ENCODE assay signal across 19 cellular contexts in the genomic region with DNA sequence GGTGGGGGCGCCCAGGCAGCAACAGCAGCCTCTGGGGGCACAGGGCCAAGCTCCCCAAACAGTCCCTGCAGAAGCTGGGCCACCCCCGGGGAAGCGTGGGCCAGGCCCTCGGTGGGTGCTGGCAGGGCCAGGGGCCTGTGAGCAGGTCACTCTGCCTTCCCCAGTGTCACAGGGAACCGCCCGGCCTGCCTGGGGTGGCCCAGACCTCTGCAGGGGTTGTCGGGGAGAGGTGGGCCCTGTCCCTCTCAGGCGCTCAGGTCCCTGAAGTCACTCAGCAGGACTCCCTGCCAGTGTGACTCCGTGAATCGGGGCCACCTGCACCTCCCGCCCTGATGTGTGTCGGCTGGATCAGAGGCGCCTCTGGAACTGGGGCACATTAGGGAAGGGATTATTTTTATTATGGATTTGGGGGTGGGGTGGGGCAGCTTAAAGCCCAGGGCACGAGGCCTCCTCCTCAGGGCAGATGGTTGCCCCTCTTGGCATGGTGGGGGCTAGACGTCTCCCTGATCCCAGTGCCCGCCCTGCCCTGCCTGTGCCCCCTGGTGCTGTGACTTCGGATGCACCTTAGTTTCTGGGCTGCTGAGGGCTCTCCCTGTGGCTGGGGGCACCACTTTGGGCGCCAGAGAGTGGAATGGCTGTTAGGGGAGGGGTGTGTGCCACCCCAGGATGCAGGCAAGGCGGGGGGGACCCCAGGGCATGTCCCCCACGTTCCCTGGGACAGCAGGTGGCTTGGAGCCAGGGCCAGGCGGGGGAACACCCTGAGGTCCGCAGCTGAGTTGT. TPM values are rescaled to one million over a fixed set of nuclear protein-coding genes. Genes with fewer than 3 reads are reported as not detected.
DNase-seq lines count a peak whose midpoint lies in the region; ATAC-seq, FAIRE-seq and TF ChIP-seq lines count a peak whose summit lies in the region.
"Had no signal": no experiment of that assay in that cellular context is flagged by ENCODE, and none has a peak within 500 bp of the region (broad histone marks: within the 10 kb centered on the region; RNA-seq: fewer than 3 reads in every experiment).

No MANE protein-coding gene starts in this region.

- in situ Hi-C loops in K562 (cut with MboI) = no loop called here

- 25% methylated on average over 15 of the region's 22 CpGs for WGBS in K562 (ENCODE audit: insufficient coverage, low coverage, missing lambda C conversion rate)

- H3K27ac ChIP-seq in BLaER1 = no peak overlapping the region
- H3K27ac ChIP-seq in DND-41 (ENCODE audit: low read length) = no peak overlapping the region
- no peak overlapping the region for H3K27ac ChIP-seq in K562 (ENCODE audit: extremely low read depth, low read depth, low read length)
- H3K27ac ChIP-seq in tibial artery = no peak overlapping the region
- H3K27ac ChIP-seq: HL-60 had no signal

- H3K4me3 ChIP-seq in BLaER1 = 0 out of 2 replicates have a peak overlapping the region, but pooled peaks have one; percentile 11
- no peak overlapping the region for H3K4me3 ChIP-seq in DND-41 (ENCODE audit: low read depth in 1 of 2, low read length in 2 of 2)
- no peak overlapping the region for H3K4me3 ChIP-seq in K562
- H3K4me3 ChIP-seq in tibial artery = no peak overlapping the region

- intact Hi-C loops in K562 (cut with micrococcal nuclease) = no loop called here
- intact Hi-C loops in tibial artery (cut with DNase I; ENCODE audit: low total_unique reads) = no loop called here

- H4K20me1 ChIP-seq in BLaER1 = peaks cover 56% of the 10 kb centered on the region
- H4K20me1 ChIP-seq in DND-41 (ENCODE audit: insufficient read depth, low read length) = peaks cover 28% of the 10 kb centered on the region
- peaks cover 11% of the 10 kb centered on the region for H4K20me1 ChIP-seq in K562 (replicated peaks; ENCODE audit: control insufficient read depth, insufficient read depth, low read length)

- H3K79me2 ChIP-seq in DND-41 (ENCODE audit: insufficient read depth, low read length) (no peaks in the 10 kb centered on the region), K562 (ENCODE audit: control insufficient read depth, insufficient read depth, low read length) (no peaks in the 10 kb centered on the region)

- H3K4me1 ChIP-seq in BLaER1 (peaks cover 24% of the 10 kb centered on the region), DND-41 (ENCODE audit: insufficient read depth, low read length) (no peaks in the 10 kb centered on the region), K562 (replicated peaks in 1 of 2; ENCODE audit: control insufficient read depth in 2 of 2, insufficient read depth in 2 of 2, low read length in 2 of 2) (peaks cover 0 to 83% of the 10 kb centered on the region in 2 experiments; a peak in 2 of 5 replicates), tibial artery (peaks cover 0 to 7% (median 3%) of the 10 kb centered on the region in 4 donors)
- H3K4me1 ChIP-seq: BE2C had no signal

- H2AFZ ChIP-seq in DND-41 (ENCODE audit: low read depth, low read length) (no peak overlapping the region), K562 (ENCODE audit: low read depth, low read length) (no peak overlapping the region)

- H3K4me2 ChIP-seq in BLaER1 (peak overlapping the region; percentile 73), DND-41 (ENCODE audit: insufficient read depth, low read length) (no peak overlapping the region), K562 (ENCODE audit: insufficient read depth, low read length) (no peak overlapping the region)

- H3K9me3 ChIP-seq in BLaER1 (no peaks in the 10 kb centered on the region), DND-41 (ENCODE audit: insufficient read depth, low read length, severe bottlenecking) (no peaks in the 10 kb centered on the region), K562 (replicated peaks; ENCODE audit: control insufficient read depth, insufficient read depth, low read depth, low read length) (no peaks in the 10 kb centered on the region), tibial artery (no peaks in the 10 kb centered on the region)
- H3K9me3 ChIP-seq: BE2C had no signal

- TF ChIP-seq POLR2A in K562 (conservative IDR thresholded peaks at IDR 0.05) = 0 out of 2 replicates have a peak, but pooled peaks have one; percentile 8

- H3K9ac ChIP-seq in BLaER1 = no peak overlapping the region
- no peak overlapping the region for H3K9ac ChIP-seq in DND-41 (ENCODE audit: low read depth, low read length)
- H3K9ac ChIP-seq in K562 (ENCODE audit: insufficient read depth in 1 of 2, low read depth in 2 of 2, low read length in 2 of 2) = no peak overlapping the region

- TF ChIP-seq RAD21 in K562 (CRISPR knock-in tag; conservative IDR thresholded peaks at IDR 0.05 in 1 of 2, IDR thresholded peaks at IDR 0.05 in 1 of 2) = no peak

- POLR2A ChIA-PET in K562 (lab: Yijun Ruan, JAX) = interaction anchor here (0.5 to 1.6 kb wide), 4 partner anchors 12 to 18 kb away, joined by 3 to 6 read pairs (median 3); a partner anchor contains a TSS

- H3K27me3 ChIP-seq in BLaER1 = peaks cover 88% of the 10 kb centered on the region
- H3K27me3 ChIP-seq in DND-41 (ENCODE audit: insufficient read depth, low read length, poor library complexity) = no peaks in the 10 kb centered on the region
- H3K27me3 ChIP-seq in K562 (ENCODE audit: control insufficient read depth in 2 of 2, insufficient read depth in 2 of 2, low read length in 2 of 2) = no peaks in the 10 kb centered on the region
- H3K27me3 ChIP-seq in tibial artery = peaks cover 0 to 71% of the 10 kb centered on the region in 2 donors

- TF ChIP-seq EP300 in K562 (IDR thresholded peaks at IDR 0.05; ENCODE audit: low read length) = no peak

- no peaks in the 10 kb centered on the region for H3K9me1 ChIP-seq in K562 (ENCODE audit: control insufficient read depth, insufficient read depth, low read length)

- CTCF ChIA-PET in K562 (lab: Yijun Ruan, JAX; ENCODE audit: low intra/inter-chr PET ratio) = no interaction called here

- BruUV-seq in K562 (replicated peaks; lab: Mats Ljungman, UMichigan) = no TSS peak

- H3K36me3 ChIP-seq in BLaER1 = peaks cover 3% of the 10 kb centered on the region
- H3K36me3 ChIP-seq in DND-41 (ENCODE audit: insufficient read depth, low read length) = peaks cover 12% of the 10 kb centered on the region
- H3K36me3 ChIP-seq in K562 (ENCODE audit: control insufficient read depth, insufficient read depth, low read length) = peaks cover 7% of the 10 kb centered on the region; the same call in 1 of the 3 replicates
- no peaks in the 10 kb centered on the region for H3K36me3 ChIP-seq in tibial artery
- H3K36me3 ChIP-seq: BE2C had no signal

- FAIRE-seq in K562 (lab: Jason Lieb, UNC) = no peak
- FAIRE-seq: D721Med had no signal

- no peak for DNase-seq in DND-41
- peak in 2 of 4 experiments; percentile 13 to 20 for DNase-seq in K562 (ENCODE audit: extremely low read depth in 1 of 4, low spot score in 3 of 4)
- no peak for DNase-seq in tibial artery
- DNase-seq in dermis blood vessel endothelial cell = no peak
- DNase-seq: BE2C; CD8-positive, alpha-beta memory T cell; DMS79; HCEC 1CT; MV-4-11; NCI-H1930; NCI-H510A; T-helper 2 cell had no signal

- no peak for TF ChIP-seq CTCF in DND-41 (IDR thresholded peaks at IDR 0.05; ENCODE audit: borderline replicate concordance, extremely low read depth, low read length, poor library complexity, severe bottlenecking)
- TF ChIP-seq CTCF in K562 (IDR thresholded peaks at IDR 0.05 in 2 of 3, conservative IDR thresholded peaks at IDR 0.05 in 1 of 3; ENCODE audit: insufficient read depth in 2 of 3, low read depth in 1 of 3, low read length in 3 of 3) = no peak
- TF ChIP-seq CTCF in tibial artery (IDR thresholded peaks at IDR 0.05) = no peak

- ATAC-seq in DND-41 (ENCODE audit: insufficient read depth, low read depth) = peak; percentile 20
- ATAC-seq in K562 = no peak
- ATAC-seq in GM21723 (IDR thresholded peaks at IDR 0.05; ENCODE audit: unreplicated experiment) = no peak

RNA-seq across cellular contexts. Expression of a gene that starts 1.2 kb away (rescaled TPM):
- total RNA-seq in K562 (2011; cell fraction: chromatin; rRNA removed; ENCODE audit: low replicate concordance) = not detected in 2 replicates
- not detected in 2 replicates for total RNA-seq in K562 (2011; cell fraction: nucleolus; rRNA removed)
- total RNA-seq in K562 (2011; cell fraction: nucleoplasm; rRNA removed) = not detected in 2 replicates
- total RNA-seq in K562 (2014; rRNA removed) = not detected in 2 replicates
- total RNA-seq in K562 (2014; rRNA removed; fragmentation: Illumina TruSeq; extraction: Trizol) = not detected in 2 replicates
- total RNA-seq in K562 (2015; rRNA removed; fragmentation: Illumina TruSeq; extraction: Trizol) = not detected in 2 replicates
- total RNA-seq in K562 (2021) = not detected in 2 replicates
- polyA plus RNA-seq in K562 (2011; rRNA removed) = not detected in 2 replicates
- polyA plus RNA-seq in K562 (2011; cell fraction: cytosol; rRNA removed) = not detected in 2 replicates
- polyA plus RNA-seq in K562 (2011; cell fraction: nucleus; rRNA removed) = not detected in 2 replicates
- polyA plus RNA-seq in K562 (2012) = 1.00 and 1.4 TPM in 2 replicates
- not detected in 2 replicates for polyA plus RNA-seq in K562 (2014; fragmentation: Illumina TruSeq; extraction: Trizol)
- polyA plus RNA-seq in K562 (2014; fragmentation: Nextera tagmentation; extraction: Ambion mirVana) = not detected
- polyA plus RNA-seq in K562 (2014; rRNA removed) = not detected in 2 replicates
- polyA minus RNA-seq in K562 (2011; rRNA and poly(A)+ RNA removed) = not detected in 2 replicates
- polyA minus RNA-seq in K562 (2011; cell fraction: cytosol; rRNA and poly(A)+ RNA removed) = not detected in 2 replicates
- polyA minus RNA-seq in K562 (2011; cell fraction: nucleus; rRNA and poly(A)+ RNA removed) = not detected in 2 replicates
- not detected in 2 replicates for total RNA-seq in dermis blood vessel endothelial cell
- total RNA-seq: CD8-positive, alpha-beta memory T cell; OCI-LY7; RPMI7951 had no signal
- polyA plus RNA-seq: AG04450; CD8-positive, alpha-beta memory T cell had no signal

RNA-seq across cellular contexts. Expression of a gene that starts 13.4 kb away (rescaled TPM):
- total RNA-seq in K562 (2011; cell fraction: chromatin; rRNA removed; ENCODE audit: low replicate concordance) = 53.1 and 261 TPM in 2 replicates
- total RNA-seq in K562 (2011; cell fraction: nucleolus; rRNA removed) = 207 and 214 TPM in 2 replicates
- total RNA-seq in K562 (2011; cell fraction: nucleoplasm; rRNA removed) = 88.6 and 90.7 TPM in 2 replicates
- total RNA-seq in K562 (2014; rRNA removed) (57.2 and 70.7 TPM in 2 replicates), K562 (2014; rRNA removed; fragmentation: Illumina TruSeq; extraction: Trizol) (2.7 and 4.4 TPM in 2 replicates), K562 (2015; rRNA removed; fragmentation: Illumina TruSeq; extraction: Trizol) (21.1 and 22.1 TPM in 2 replicates), K562 (2021) (121 and 123 TPM in 2 replicates), dermis blood vessel endothelial cell (20.1 and 23.8 TPM in 2 replicates)
- polyA plus RNA-seq in K562 (2011; rRNA removed) (17.0 and 32.6 TPM in 2 replicates), K562 (2014; fragmentation: Illumina TruSeq; extraction: Trizol) (5.1 and 23.0 TPM in 2 replicates), K562 (2014; fragmentation: Nextera tagmentation; extraction: Ambion mirVana) (1 to 10 TPM; 2.5 to 2.7 TPM), K562 (2014; rRNA removed) (91.5 and 93.4 TPM in 2 replicates)
- polyA plus RNA-seq in K562 (2011; cell fraction: cytosol; rRNA removed) = 23.3 and 65.2 TPM in 2 replicates
- 379 and 556 TPM in 2 replicates for polyA plus RNA-seq in K562 (2011; cell fraction: nucleus; rRNA removed)
- 65.7 and 81.8 TPM in 2 replicates for polyA plus RNA-seq in K562 (2012)
- 2.7 and 4.0 TPM in 2 replicates for polyA minus RNA-seq in K562 (2011; rRNA and poly(A)+ RNA removed)
- polyA minus RNA-seq in K562 (2011; cell fraction: cytosol; rRNA and poly(A)+ RNA removed) = 8.6 and 13.5 TPM in 2 replicates
- polyA minus RNA-seq in K562 (2011; cell fraction: nucleus; rRNA and poly(A)+ RNA removed) = 59.3 and 59.4 TPM in 2 replicates

RNA-seq across cellular contexts. Expression of a gene that starts 13.6 kb away (rescaled TPM):
- total RNA-seq in K562 (2011; cell fraction: chromatin; rRNA removed; ENCODE audit: low replicate concordance) = 10.9 and 59.9 TPM in 2 replicates
- 59.0 and 69.6 TPM in 2 replicates for total RNA-seq in K562 (2011; cell fraction: nucleolus; rRNA removed)
- total RNA-seq in K562 (2011; cell fraction: nucleoplasm; rRNA removed) = 21.1 and 25.7 TPM in 2 replicates
- total RNA-seq in K562 (2014; rRNA removed) (50.7 and 67.3 TPM in 2 replicates), K562 (2014; rRNA removed; fragmentation: Illumina TruSeq; extraction: Trizol) (1.7 and 3.3 TPM in 2 replicates), K562 (2015; rRNA removed; fragmentation: Illumina TruSeq; extraction: Trizol) (22.7 and 27.2 TPM in 2 replicates), K562 (2021) (55.2 and 55.9 TPM in 2 replicates), dermis blood vessel endothelial cell (31.1 and 48.4 TPM in 2 replicates)
- polyA plus RNA-seq in K562 (2011; rRNA removed) (12.0 and 17.7 TPM in 2 replicates), K562 (2014; fragmentation: Illumina TruSeq; extraction: Trizol) (7.0 and 30.1 TPM in 2 replicates), K562 (2014; fragmentation: Nextera tagmentation; extraction: Ambion mirVana) (under 1 TPM; 0.45 to 0.98 TPM), K562 (2014; rRNA removed) (56.6 and 66.9 TPM in 2 replicates)
- polyA plus RNA-seq in K562 (2011; cell fraction: cytosol; rRNA removed) = 26.1 and 86.4 TPM in 2 replicates
- polyA plus RNA-seq in K562 (2011; cell fraction: nucleus; rRNA removed) = 56.1 and 93.4 TPM in 2 replicates
- 24.6 and 30.5 TPM in 2 replicates for polyA plus RNA-seq in K562 (2012)
- 3.8 and 4.8 TPM in 2 replicates for polyA minus RNA-seq in K562 (2011; rRNA and poly(A)+ RNA removed)
- polyA minus RNA-seq in K562 (2011; cell fraction: cytosol; rRNA and poly(A)+ RNA removed) = 18.6 and 19.8 TPM in 2 replicates
- polyA minus RNA-seq in K562 (2011; cell fraction: nucleus; rRNA and poly(A)+ RNA removed) = 30.8 and 34.1 TPM in 2 replicates

RNA-seq across cellular contexts. Expression of a gene that starts 41.2 kb away (rescaled TPM):
- total RNA-seq in K562 (2011; cell fraction: chromatin; rRNA removed; ENCODE audit: low replicate concordance) = not detected in 2 replicates
- total RNA-seq in K562 (2011; cell fraction: nucleolus; rRNA removed) = not detected in 2 replicates
- not detected in 2 replicates for total RNA-seq in K562 (2011; cell fraction: nucleoplasm; rRNA removed)
- total RNA-seq in K562 (2014; rRNA removed) = not detected in 2 replicates
- not detected in 2 replicates for total RNA-seq in K562 (2014; rRNA removed; fragmentation: Illumina TruSeq; extraction: Trizol)
- not detected in 2 replicates for total RNA-seq in K562 (2015; rRNA removed; fragmentation: Illumina TruSeq; extraction: Trizol)
- 0.22 TPM in 1 of 2 replicates, not detected in the other for total RNA-seq in K562 (2021)
- polyA plus RNA-seq in K562 (2011; rRNA removed) = not detected in 2 replicates
- not detected in 2 replicates for polyA plus RNA-seq in K562 (2011; cell fraction: cytosol; rRNA removed)
- not detected in 2 replicates for polyA plus RNA-seq in K562 (2011; cell fraction: nucleus; rRNA removed)
- not detected in 2 replicates for polyA plus RNA-seq in K562 (2012)
- polyA plus RNA-seq in K562 (2014; fragmentation: Illumina TruSeq; extraction: Trizol) = not detected in 2 replicates
- not detected for polyA plus RNA-seq in K562 (2014; fragmentation: Nextera tagmentation; extraction: Ambion mirVana)
- not detected in 2 replicates for polyA plus RNA-seq in K562 (2014; rRNA removed)
- not detected in 2 replicates for polyA minus RNA-seq in K562 (2011; rRNA and poly(A)+ RNA removed)
- polyA minus RNA-seq in K562 (2011; cell fraction: cytosol; rRNA and poly(A)+ RNA removed) = 0.86 and 3.8 TPM in 2 replicates
- polyA minus RNA-seq in K562 (2011; cell fraction: nucleus; rRNA and poly(A)+ RNA removed) = 0.22 and 0.40 TPM in 2 replicates
- total RNA-seq in dermis blood vessel endothelial cell = 0.09 TPM in 1 of 2 replicates, not detected in the other
- total RNA-seq: CD8-positive, alpha-beta memory T cell; RPMI7951 had no signal
- polyA plus RNA-seq: CD8-positive, alpha-beta memory T cell had no signal
